ENCODE assay signal across 10 cellular contexts in the genomic region with DNA sequence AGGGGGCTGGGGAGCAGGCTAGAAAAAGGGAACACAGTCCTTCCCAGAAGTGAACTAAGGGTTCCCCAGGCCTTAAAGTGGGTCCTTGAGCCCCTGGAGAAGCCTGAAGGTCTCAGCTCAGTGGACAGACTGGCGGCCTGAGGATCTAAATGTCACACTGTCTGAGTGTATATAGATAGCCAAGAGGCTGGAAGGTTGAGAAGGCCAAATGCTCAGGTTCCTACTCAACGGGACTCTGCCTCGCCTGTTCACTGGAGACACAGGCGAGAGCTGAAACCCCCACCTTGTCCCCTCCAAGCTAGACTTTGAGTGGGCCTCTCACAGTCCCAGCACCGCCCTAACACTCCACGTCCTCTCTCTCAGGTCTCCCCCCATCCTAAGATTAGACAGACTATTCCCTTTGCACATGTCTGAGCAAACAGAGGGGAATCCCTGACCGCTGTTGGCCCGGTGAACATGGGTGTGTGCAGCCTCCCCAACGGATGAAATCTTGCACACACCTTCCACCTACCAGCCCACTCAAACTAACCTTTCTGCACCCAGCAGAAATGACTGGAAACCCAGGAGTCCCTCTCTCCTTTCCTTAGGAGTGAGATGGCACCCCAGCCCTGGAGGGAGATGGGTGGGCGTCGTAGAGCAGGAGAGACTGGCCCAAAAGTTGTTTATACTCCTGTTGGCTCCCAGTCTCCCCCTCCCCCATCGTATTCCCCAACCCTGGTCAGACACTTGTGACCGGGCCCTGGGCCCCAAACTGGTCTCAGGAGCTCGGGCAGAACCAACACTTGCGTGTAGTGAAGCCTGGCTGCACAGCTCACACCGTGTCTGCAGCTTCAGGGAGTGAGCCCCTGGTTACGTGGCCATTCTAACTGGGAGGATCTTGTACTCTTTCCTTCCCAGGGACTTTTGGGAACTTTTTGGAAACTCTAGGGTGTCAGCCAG. TPM values are rescaled to one million over a fixed set of nuclear protein-coding genes. Genes with fewer than 3 reads are reported as not detected.
DNase-seq lines count a peak whose midpoint lies in the region; ATAC-seq and TF ChIP-seq lines count a peak whose summit lies in the region.
"Had no signal": no experiment of that assay in that cellular context is flagged by ENCODE, and none has a peak within 500 bp of the region (broad histone marks: within the 10 kb centered on the region; RNA-seq: fewer than 3 reads in every experiment).

No MANE protein-coding gene starts in this region.

- DNase-seq in H7 (no peak), cardiac fibroblast (ENCODE audit: low read depth in 2 of 2) (no peak), left lung (no peak), spleen (peak; percentile 62), head of caudate nucleus (no peak), foreskin melanocyte (no peak)
- no peak for DNase-seq in activated CD4-positive, alpha-beta memory T cell treated with anti-CD3 and anti-CD28 coated beads, Interleukin-2, amount 10 ng/mL, durations not matched to agents 7 days and 5 days
- DNase-seq: activated effector memory CD4-positive, alpha-beta T cell treated with anti-CD3 and anti-CD28 coated beads, Interleukin-2, amount 50 U/mL, for 16 hours; Karpas-422 had no signal

- peaks cover 7 to 9% of the 10 kb centered on the region in 2 donors for H3K4me1 ChIP-seq in left lung
- H3K4me1 ChIP-seq in spleen, result peaks cover 6 to 30% (median 15%) of the 10 kb centered on the region in 6 donors

- POLR2A ChIA-PET in activated CD4-positive, alpha-beta memory T cell treated with anti-CD3 and anti-CD28 coated beads, Interleukin-2, amount 10 ng/mL, durations not matched to agents 7 days and 5 days (lab: Charles Lee), result no interaction called here

- H3K4me1 Mint-ChIP-seq in activated CD4-positive, alpha-beta memory T cell treated with anti-CD3 and anti-CD28 coated beads, Interleukin-2, amount 10 ng/mL, durations not matched to agents 7 days and 5 days, result peaks cover 3% of the 10 kb centered on the region

- intact Hi-C loops in left lung (cut with DNase I), result no loop called here
- intact Hi-C loops in spleen (cut with DNase I; ENCODE audit: low total_unique reads), result no loop called here
- intact Hi-C loops in head of caudate nucleus (cut with DNase I), result no loop called here

- no peaks in the 10 kb centered on the region for H3K9me3 Mint-ChIP-seq in activated CD4-positive, alpha-beta memory T cell treated with anti-CD3 and anti-CD28 coated beads, Interleukin-2, amount 10 ng/mL, durations not matched to agents 7 days and 5 days

- H3K4me3 Mint-ChIP-seq in activated CD4-positive, alpha-beta memory T cell treated with anti-CD3 and anti-CD28 coated beads, Interleukin-2, amount 10 ng/mL, durations not matched to agents 7 days and 5 days, result no peak overlapping the region

- TF ChIP-seq POLR2A in spleen (IDR thresholded peaks at IDR 0.05), result no peak

- peak overlapping the region; percentile 64 to 78 for H3K27ac ChIP-seq in left lung
- H3K27ac ChIP-seq in spleen, result peak overlapping the region in 7 of 8 donors; percentile 61 to 82 (median 77)

- CTCF ChIA-PET in activated CD4-positive, alpha-beta memory T cell treated with anti-CD3 and anti-CD28 coated beads, Interleukin-2, amount 10 ng/mL, durations not matched to agents 7 days and 5 days (lab: Charles Lee), result no interaction called here

- WGBS in spleen, 5 donors, result 76 to 86% (median 81%) methylated on average over 16 to 17 of the region's 17 CpGs

- peaks cover 11% of the 10 kb centered on the region for H3K27me3 ChIP-seq in H7 (ENCODE audit: control insufficient read depth, insufficient read depth, low read length)
- peaks cover 0 to 58% of the 10 kb centered on the region in 2 donors for H3K27me3 ChIP-seq in left lung
- H3K27me3 ChIP-seq in spleen (replicated peaks in 1 of 7), result peaks cover 0 to 54% (median 17%) of the 10 kb centered on the region in 7 donors

- H3K36me3 ChIP-seq in H7 (replicated peaks; ENCODE audit: control insufficient read depth, insufficient read depth, low read length), result no peaks in the 10 kb centered on the region
- H3K36me3 ChIP-seq in left lung, result no peaks in the 10 kb centered on the region
- H3K36me3 ChIP-seq in spleen, result no peaks in the 10 kb centered on the region

- H3K4me3 ChIP-seq in H7 (ENCODE audit: insufficient read depth, low read depth, low read length), result peak overlapping the region; percentile 69
- peak overlapping the region; percentile 64 to 91 for H3K4me3 ChIP-seq in cardiac fibroblast (replicated peaks in 1 of 2; ENCODE audit: low read depth in 2 of 2, low read length in 2 of 2)
- H3K4me3 ChIP-seq in left lung, result peak overlapping the region; percentile 45 to 54
- H3K4me3 ChIP-seq in spleen, result peak overlapping the region; percentile 12 to 81 (median 51)

- no peaks in the 10 kb centered on the region for H3K9me3 ChIP-seq in left lung
- no peaks in the 10 kb centered on the region for H3K9me3 ChIP-seq in spleen

- H3K27me3 Mint-ChIP-seq in activated CD4-positive, alpha-beta memory T cell treated with anti-CD3 and anti-CD28 coated beads, Interleukin-2, amount 10 ng/mL, durations not matched to agents 7 days and 5 days, result peaks cover 52% of the 10 kb centered on the region

- ATAC-seq in left lung (no peak), GM19455 (IDR thresholded peaks at IDR 0.05; ENCODE audit: unreplicated experiment) (no peak)

- H3K36me3 Mint-ChIP-seq in activated CD4-positive, alpha-beta memory T cell treated with anti-CD3 and anti-CD28 coated beads, Interleukin-2, amount 10 ng/mL, durations not matched to agents 7 days and 5 days (ENCODE audit: low read depth), result no peaks in the 10 kb centered on the region

- no peak for TF ChIP-seq CTCF in cardiac fibroblast (IDR thresholded peaks at IDR 0.05; ENCODE audit: low read depth, low read length)
- TF ChIP-seq CTCF in left lung (IDR thresholded peaks at IDR 0.05), result no peak
- TF ChIP-seq CTCF in spleen (IDR thresholded peaks at IDR 0.05 in 8 of 11, conservative IDR thresholded peaks at IDR 0.05 in 3 of 11), result no peak

- H3K27ac Mint-ChIP-seq in activated CD4-positive, alpha-beta memory T cell treated with anti-CD3 and anti-CD28 coated beads, Interleukin-2, amount 10 ng/mL, durations not matched to agents 7 days and 5 days, result no peak overlapping the region

RNA-seq across cellular contexts. Expression of a gene that starts 1.9 kb away (rescaled TPM):
- 90.2 and 176 TPM in 2 replicates for total RNA-seq in H7 (2014; rRNA removed; shearing (Covaris generic))
- total RNA-seq in left lung, result 10 to 100 TPM; 63.1 to 68.2 TPM
- total RNA-seq in spleen, result 10 to 100 TPM; 41.0 to 81.9 (median 51.7) TPM
- polyA plus RNA-seq in spleen, result 10 to 100 TPM; 19.8 to 44.0 (median 31.8) TPM
- not detected for total RNA-seq in activated CD4-positive, alpha-beta memory T cell treated with anti-CD3 and anti-CD28 coated beads, Interleukin-2, amount 10 ng/mL, durations not matched to agents 7 days and 5 days

Comparison
In these comparisons a context has a peak if more than half of its experiments do, and no peak if none do; other contexts are left out.
1. RNA of a gene that starts 1.9 kb away (total RNA-seq): 90.2 to 176 TPM in H7, 63.1 to 68.2 TPM in left lung and 41.0 to 81.9 TPM in spleen; not detected in activated CD4-positive, alpha-beta memory T cell treated with anti-CD3 and anti-CD28 coated beads, Interleukin-2, amount 10 ng/mL, durations not matched to agents 7 days and 5 days; every median in the first group is over 10 times any median in the second.
2. Peak in every context shown above with its lines, with median percentiles within 50 percentile points of each other: H3K4me3 ChIP-seq.